13 cellular contexts compared by ENCODE assay signal in the genomic region with DNA sequence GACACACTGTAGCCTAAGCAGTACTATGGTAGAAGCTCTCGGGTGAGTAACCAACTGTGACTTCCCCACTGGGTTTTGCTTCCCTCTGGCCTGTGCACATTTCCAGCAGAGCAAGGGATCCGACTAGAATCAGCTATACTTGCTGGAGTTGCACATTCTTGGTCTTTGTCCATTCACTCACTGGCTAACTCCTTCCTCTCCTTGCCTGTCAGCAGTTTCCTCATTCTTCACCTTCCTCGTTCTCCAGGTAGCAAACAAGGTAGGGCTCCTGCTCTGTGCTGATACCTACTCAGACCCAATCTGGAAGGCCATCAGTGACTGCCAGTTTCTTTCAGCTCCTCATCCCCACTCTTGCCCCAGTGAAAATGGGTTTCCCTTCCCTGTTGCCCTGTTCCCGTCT.
A peak's percentile ranks its signal among the peaks of the same experiment; 100 is the strongest.
DNase-seq lines count a peak whose midpoint lies in the region; ATAC-seq and TF ChIP-seq lines count a peak whose summit lies in the region.
"Had no signal": no experiment of that assay in that cellular context is flagged by ENCODE, and none has a peak within 500 bp of the region (broad histone marks: within the 10 kb centered on the region; RNA-seq: fewer than 3 reads in every experiment).

No MANE protein-coding gene starts in this region.

- TF ChIP-seq POLR2A in IMR-90 (IDR thresholded peaks at IDR 0.05; ENCODE audit: low read depth, low read length) = no peak

- DNase-seq in IMR-90 = no peak
- DNase-seq in glutamatergic neuron = no peak
- DNase-seq in mucosa of descending colon = no peak
- peak; percentile 43 for DNase-seq in ureter (ENCODE audit: low spot score)
- no peak for DNase-seq in C1 segment of cervical spinal cord (lab: John Stamatoyannopoulos, UW)
- DNase-seq in SW480 (ENCODE audit: low spot score) = no peak
- no peak for DNase-seq in foreskin keratinocyte
- DNase-seq: BE2C; CD8-positive, alpha-beta T cell; COR-L47; DND-41; GDM1 had no signal

- no peak overlapping the region for H3K14ac ChIP-seq in IMR-90 (replicated peaks; ENCODE audit: low read depth, low read length)

- no peak for TF ChIP-seq RAD21 in IMR-90 (IDR thresholded peaks at IDR 0.05; ENCODE audit: low read length)

- H3K27me3 ChIP-seq in IMR-90 (ENCODE audit: control insufficient read depth, insufficient read depth, low read length) (no peaks in the 10 kb centered on the region), foreskin keratinocyte (no peaks in the 10 kb centered on the region)
- H3K27me3 ChIP-seq: BE2C had no signal

- H2BK20ac ChIP-seq in IMR-90 (ENCODE audit: low read depth, low read length) = no peak overlapping the region

- H3K36me3 ChIP-seq in IMR-90 (ENCODE audit: control insufficient read depth, insufficient read depth, low read length) (no peaks in the 10 kb centered on the region), mucosa of descending colon (ENCODE audit: low read depth) (no peaks in the 10 kb centered on the region)
- H3K36me3 ChIP-seq: BE2C had no signal

- CTCF ChIA-PET in IMR-90 (lab: Yijun Ruan, JAX) = no interaction called here

- H2AK5ac ChIP-seq in IMR-90 (ENCODE audit: low read depth, low read length) = no peak overlapping the region

- ATAC-seq in IMR-90 (ENCODE audit: low read depth) = no peak
- peak; percentile 54 for ATAC-seq in mucosa of descending colon
- ATAC-seq in foreskin keratinocyte = no peak
- ATAC-seq: CD8-positive, alpha-beta T cell had no signal

- H3K4ac ChIP-seq in IMR-90 (ENCODE audit: low read depth, low read length) = no peak overlapping the region

- peak overlapping the region; percentile 10 for H3K27ac Mint-ChIP-seq in glutamatergic neuron (ENCODE audit: unreplicated experiment)
- H3K27ac Mint-ChIP-seq: CD14-positive monocyte; CD8-positive, alpha-beta T cell had no signal

- peaks cover 6% of the 10 kb centered on the region; the same call in 1 of the 2 replicates for H4K20me1 ChIP-seq in IMR-90 (ENCODE audit: insufficient read depth, low read length)

- POLR2A ChIA-PET in IMR-90 (lab: Charles Lee; ENCODE audit: unreplicated experiment) = no interaction called here

- H3K23ac ChIP-seq in IMR-90 (ENCODE audit: low read depth, low read length) = no peak overlapping the region

- TF ChIP-seq CTCF in IMR-90 (conservative IDR thresholded peaks at IDR 0.05; ENCODE audit: low read depth, low read length) (no peak), glutamatergic neuron (IDR thresholded peaks at IDR 0.05; ENCODE audit: partially characterized antibody, unreplicated experiment) (no peak), mucosa of descending colon (IDR thresholded peaks at IDR 0.05) (no peak), foreskin keratinocyte (conservative IDR thresholded peaks at IDR 0.05) (no peak)

- no peak overlapping the region for H3K9ac ChIP-seq in IMR-90 (ENCODE audit: low read depth, low read length)

- H3K4me1 Mint-ChIP-seq in glutamatergic neuron (ENCODE audit: low read depth, unreplicated experiment) = peaks cover 18% of the 10 kb centered on the region

- peak overlapping the region; percentile 27; the same call in 1 of the 2 replicates for H4K5ac ChIP-seq in IMR-90 (ENCODE audit: low read depth, low read length)

- no peak overlapping the region for H2AFZ ChIP-seq in IMR-90 (replicated peaks; ENCODE audit: low read length, poor library complexity)

- H3K36me3 Mint-ChIP-seq in glutamatergic neuron (ENCODE audit: unreplicated experiment) = no peaks in the 10 kb centered on the region
- H3K36me3 Mint-ChIP-seq: CD14-positive monocyte; CD8-positive, alpha-beta T cell had no signal

- no peak overlapping the region for H4K8ac ChIP-seq in IMR-90 (ENCODE audit: low read depth in 2 of 2, low read length in 2 of 2)

- no peak overlapping the region for H2BK5ac ChIP-seq in IMR-90 (ENCODE audit: low read depth, low read length, poor library complexity, severe bottlenecking)

- H2BK120ac ChIP-seq in IMR-90 (ENCODE audit: low read depth, low read length) = no peak overlapping the region

- H3K9me3 ChIP-seq in IMR-90 (ENCODE audit: control insufficient read depth, insufficient read depth, low read length) (no peaks in the 10 kb centered on the region), mucosa of descending colon (no peaks in the 10 kb centered on the region)
- H3K9me3 ChIP-seq: BE2C had no signal

- in situ Hi-C loops in IMR-90 (cut with MboI; ENCODE audit: low sequenced_read_pairs) = no loop called here

- H2BK15ac ChIP-seq in IMR-90 (ENCODE audit: low read depth, low read length) = no peak overlapping the region

- no peaks in the 10 kb centered on the region for H3K27me3 Mint-ChIP-seq in glutamatergic neuron (ENCODE audit: unreplicated experiment)

- H3K9me3 Mint-ChIP-seq in glutamatergic neuron (ENCODE audit: unreplicated experiment) = no peaks in the 10 kb centered on the region
- H3K9me3 Mint-ChIP-seq: CD14-positive monocyte had no signal

- H3K56ac ChIP-seq in IMR-90 (ENCODE audit: extremely low read depth, insufficient read depth, low read length) = no peak overlapping the region

- no peak overlapping the region for H2AK9ac ChIP-seq in IMR-90 (replicated peaks; ENCODE audit: low read depth, low read length, poor library complexity)

- no peak overlapping the region for H3K4me2 ChIP-seq in IMR-90 (ENCODE audit: low read depth, low read length)

- peaks cover 39 to 52% of the 10 kb centered on the region in 2 experiments for H3K79me1 ChIP-seq in IMR-90 (ENCODE audit: low read depth in 1 of 2, low read length in 2 of 2)

- WGBS in IMR-90 (ENCODE audit: extremely low coverage in 2 of 2, insufficient read length in 1 of 2), 2 experiments = 100% methylated on average over 1 of the region's 4 CpGs; no CpG with 5 or more reads in 1 of the 2 experiments

- H3K4me1 ChIP-seq in IMR-90 (ENCODE audit: control insufficient read depth, insufficient read depth, low read length) (peaks cover 3% of the 10 kb centered on the region; the same call in 1 of the 2 replicates), mucosa of descending colon (ENCODE audit: low read depth) (no peaks in the 10 kb centered on the region), foreskin keratinocyte (no peaks in the 10 kb centered on the region)

- intact Hi-C loops in IMR-90 (cut with micrococcal nuclease) = no loop called here
- intact Hi-C loops in mucosa of descending colon (cut with DNase I, micrococcal nuclease) = no loop called here

- no peak overlapping the region for H3K4me3 Mint-ChIP-seq in glutamatergic neuron (ENCODE audit: unreplicated experiment)
- H3K4me3 Mint-ChIP-seq: CD14-positive monocyte; CD8-positive, alpha-beta T cell had no signal

- peaks cover 5% of the 10 kb centered on the region; the same call in 1 of the 2 replicates for H3K9me1 ChIP-seq in IMR-90 (ENCODE audit: insufficient read depth, low read length)

- H3K18ac ChIP-seq in IMR-90 (ENCODE audit: low read depth, low read length) = no peak overlapping the region

- dilution Hi-C loops in IMR-90 (cut with HindIII; ENCODE audit: low sequenced_read_pairs, unreplicated experiment) = no loop called here

- no TSS peak for BruUV-seq in IMR-90 (replicated peaks; lab: Mats Ljungman, UMichigan)

- H4K91ac ChIP-seq in IMR-90 (ENCODE audit: insufficient read depth, low read depth, low read length) = no peak overlapping the region

- H3K27ac ChIP-seq in IMR-90 (ENCODE audit: insufficient read depth, low read length) (no peak overlapping the region), foreskin keratinocyte (no peak overlapping the region)

- no peak overlapping the region for H3K4me3 ChIP-seq in IMR-90 (ENCODE audit: insufficient read depth, low read depth, low read length)
- no peak overlapping the region for H3K4me3 ChIP-seq in mucosa of descending colon

TF ChIP-seq in IMR-90, 13 proteins besides CTCF, POLR2A, EP300 and RAD21:
- TF ChIP-seq MAZ (IDR thresholded peaks at IDR 0.05; ENCODE audit: borderline replicate concordance, low read depth, low read length) (no peak), FOS (IDR thresholded peaks at IDR 0.05; ENCODE audit: low read depth, low read length) (no peak)
